In genomic region chr9:118148990-118149389, GRCh38 we compare ENCODE assay signal across 1 cellular context.
TF ChIP-seq lines count a peak whose summit lies in the region.

No MANE protein-coding gene starts in this region.

TF ChIP-seq in GM23338, 12 proteins besides CTCF, POLR2A, EP300 and RAD21 (continued from another document):
- no peak for TF ChIP-seq ZNF462 (CRISPR knock-in tag; IDR thresholded peaks at IDR 0.05)
- TF ChIP-seq NANOG (IDR thresholded peaks at IDR 0.05; ENCODE audit: borderline replicate concordance) = no peak
- no peak for TF ChIP-seq ETS1 (IDR thresholded peaks at IDR 0.05)
- no peak for TF ChIP-seq REST (IDR thresholded peaks at IDR 0.05; ENCODE audit: unreplicated experiment)
- TF ChIP-seq EZH2phosphoT487 (IDR thresholded peaks at IDR 0.05; ENCODE audit: unreplicated experiment) = no peak
- no peak for TF ChIP-seq ZNF331 (CRISPR knock-in tag; IDR thresholded peaks at IDR 0.05; ENCODE audit: low read depth)
- no peak for TF ChIP-seq ZNF114 (CRISPR knock-in tag; IDR thresholded peaks at IDR 0.05)
- no peak for TF ChIP-seq STAT1 (IDR thresholded peaks at IDR 0.05; ENCODE audit: unreplicated experiment)
- TF ChIP-seq CREB1 (CRISPR knock-in tag; IDR thresholded peaks at IDR 0.05; ENCODE audit: low read depth) = no peak
- no peak for TF ChIP-seq POLR2AphosphoS5 (IDR thresholded peaks at IDR 0.05; ENCODE audit: low read depth)
- no peak for TF ChIP-seq EZH2 (IDR thresholded peaks at IDR 0.05; ENCODE audit: low read depth, unreplicated experiment)
TF ChIP-seq in GM23338: peak in this region for 0.
